In genomic region chr5:35131723-35132122, GRCh38 we compare ENCODE assay signal across 14 cellular contexts.
"Had no signal": no experiment of that assay in that cellular context is flagged by ENCODE, and none has a peak within 500 bp of the region (broad histone marks: within the 10 kb centered on the region; RNA-seq: fewer than 3 reads in every experiment).

No MANE protein-coding gene starts in this region.

- H3K27me3 ChIP-seq: ascending aorta, esophagus muscularis mucosa, hepatocyte, right atrium auricular region, tibial nerve had no signal

- H3K4me1 ChIP-seq: ascending aorta, esophagus muscularis mucosa, lower lobe of right lung, right atrium auricular region, tibial nerve had no signal

- H3K9me3 ChIP-seq: ascending aorta, esophagus muscularis mucosa, lower lobe of right lung, right atrium auricular region, tibial nerve had no signal

- DNase-seq: activated CD4-positive, alpha-beta T cell treated with anti-CD3 and anti-CD28 coated beads, Interleukin-2, amount 50 U/mL, for 48 hours; activated gamma-delta T cell; effector CD8-positive, alpha-beta T cell; islet precursor cell; lower lobe of right lung; stimulated activated CD4-positive, alpha-beta T cell treated with anti-CD3 and anti-CD28 coated beads, Interleukin-2, amount 100 ng/mL, for 48 hours; T-helper 2 cell; WERI-Rb-1 had no signal

- H3K36me3 ChIP-seq: ascending aorta, esophagus muscularis mucosa, lower lobe of right lung, right atrium auricular region, tibial nerve, WERI-Rb-1 had no signal

- H3K4me3 ChIP-seq: ascending aorta, esophagus muscularis mucosa, hepatocyte, lower lobe of right lung, right atrium auricular region, tibial nerve had no signal

- H3K27ac ChIP-seq: ascending aorta, esophagus muscularis mucosa, hepatocyte, lower lobe of right lung, right atrium auricular region, tibial nerve, WERI-Rb-1 had no signal

- ATAC-seq: lower lobe of right lung; natural killer cell treated with Interleukin-12 subunit alpha and Interleukin-12 subunit beta and Interleukin-15 and Interleukin-18, amount 100 ng/mL, for 72 hours had no signal
